In the genomic region with DNA sequence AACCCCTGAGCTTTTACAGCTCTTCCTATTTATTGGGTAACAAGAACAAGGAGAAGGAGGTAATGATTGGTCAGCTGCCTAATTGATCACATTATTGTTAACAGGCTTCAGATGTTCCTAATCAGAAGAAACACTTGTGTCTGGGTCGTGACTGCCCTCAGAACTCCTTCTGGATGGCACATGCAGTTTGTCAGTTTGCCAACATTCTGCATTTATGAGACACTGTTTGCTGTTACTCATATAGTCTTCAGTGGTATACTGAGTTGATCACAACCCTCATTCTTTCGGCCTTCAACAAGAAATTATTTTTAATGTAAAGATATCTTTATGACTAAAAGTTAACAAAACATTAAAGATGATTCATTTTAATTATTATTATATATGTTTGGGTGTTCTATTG, we compare ENCODE assay signal across 19 cellular contexts.
"Had no signal": no experiment of that assay in that cellular context is flagged by ENCODE, and none has a peak within 500 bp of the region (broad histone marks: within the 10 kb centered on the region; RNA-seq: fewer than 3 reads in every experiment).

No MANE protein-coding gene starts in this region.

- H3K4me1 ChIP-seq: ascending aorta, tibial artery had no signal

- H3K27ac ChIP-seq: ascending aorta, tibial artery had no signal

- H3K36me3 ChIP-seq: ascending aorta, tibial artery had no signal

- H3K9me3 ChIP-seq: ascending aorta had no signal

- DNase-seq: activated CD4-positive, alpha-beta T cell treated with anti-CD3 and anti-CD28 coated beads, Interleukin-2, amount 10 ng/mL, durations not matched to agents 7 days and 5 days; activated CD8-positive, alpha-beta T cell treated with anti-CD3 and anti-CD28 coated beads, Interleukin-2, amount 10 ng/mL, durations not matched to agents 7 days and 5 days; activated effector memory CD4-positive, alpha-beta T cell treated with Interleukin-2 at 50 U/mL for 16 hours; activated naive CD4-positive, alpha-beta T cell treated with anti-CD3 and anti-CD28 coated beads, Interleukin-2, amount 10 ng/mL, durations not matched to agents 7 days and 5 days; activated naive CD8-positive, alpha-beta T cell treated with anti-CD3 and anti-CD28 coated beads, Interleukin-2, amount 50 U/mL, for 24 hours; activated T-cell treated with anti-CD3 and anti-CD28 coated beads, Interleukin-2, amount 50 U/mL, for 24 hours; cerebellar nuclear complex; cortex of kidney; midbrain; stimulated activated CD4-positive, alpha-beta T cell treated with anti-CD3 and anti-CD28 coated beads, Interleukin-12 subunit alpha, Interleukin-12 subunit beta, amount 100 ng/mL, for 4 hours; stimulated activated CD4-positive, alpha-beta T cell treated with anti-CD3 and anti-CD28 coated beads, Interleukin-2, amount 100 ng/mL, for 24 hours; stimulated activated naive CD8-positive, alpha-beta T cell treated with anti-CD3 and anti-CD28 coated beads, Interleukin-15, Interleukin-2, amounts not matched to agents 100 U/mL and 50 U/mL, for 24 hours; substantia nigra; T1000; tibial artery had no signal

- FAIRE-seq: endometrium, frontal cortex, keratinocyte had no signal

- H3K4me3 ChIP-seq: ascending aorta, tibial artery had no signal

- ATAC-seq: activated CD8-positive, alpha-beta T cell treated with anti-CD3 and anti-CD28 coated beads, Interleukin-2, amount 10 ng/mL, durations not matched to agents 7 days and 5 days; activated naive CD8-positive, alpha-beta T cell treated with anti-CD3 and anti-CD28 coated beads, Interleukin-2, amount 50 U/mL, for 24 hours; stimulated activated naive CD8-positive, alpha-beta T cell treated with anti-CD3 and anti-CD28 coated beads, Interleukin-15, Interleukin-2, amounts not matched to agents 100 U/mL and 50 U/mL, for 24 hours had no signal

- H3K27me3 ChIP-seq: ascending aorta, tibial artery had no signal
